28 cellular contexts compared by ENCODE assay signal in the genomic region with DNA sequence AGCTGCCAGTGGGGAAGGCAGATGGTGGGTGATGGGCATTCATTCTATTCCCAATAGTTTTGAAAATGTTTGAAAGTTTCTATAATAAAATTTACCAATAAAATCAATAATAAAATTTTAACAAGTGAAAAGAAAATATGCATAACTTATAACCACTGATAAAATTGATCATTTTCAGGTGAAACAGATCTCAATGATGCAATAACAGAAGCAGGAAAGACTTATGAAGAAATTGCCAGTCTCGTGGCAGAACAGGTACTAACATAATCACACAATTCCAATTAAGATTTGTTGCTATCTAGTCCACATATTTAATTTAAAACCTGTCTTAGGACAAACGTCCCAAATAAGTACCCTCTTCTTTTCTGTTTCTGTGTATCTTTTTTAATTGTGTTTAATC. TPM values are rescaled to one million over a fixed set of nuclear protein-coding genes. Genes with fewer than 3 reads are reported as not detected.
DNase-seq lines count a peak whose midpoint lies in the region; ATAC-seq, FAIRE-seq and TF ChIP-seq lines count a peak whose summit lies in the region.
"Had no signal": no experiment of that assay in that cellular context is flagged by ENCODE, and none has a peak within 500 bp of the region (broad histone marks: within the 10 kb centered on the region; RNA-seq: fewer than 3 reads in every experiment).

No MANE protein-coding gene starts in this region.

- no peak overlapping the region for H3K4me2 ChIP-seq in HepG2 (ENCODE audit: low read depth, low read length)
- H3K4me2 ChIP-seq: BLaER1 treated with 17β-estradiol and CSF1 and Interleukin-3, amounts not matched to agents 10 nM and 100 nM had no signal

- FAIRE-seq in HepG2 (lab: Jason Lieb, UNC) (no peak), frontal cortex (lab: Jason Lieb, UNC) (no peak)
- FAIRE-seq: A204.1, D721Med, GM12878, GM19239, H1 had no signal

- H3K27me3 Mint-ChIP-seq in activated CD4-positive, alpha-beta T cell treated with anti-CD3 and anti-CD28 coated beads for 36 hours = no peaks in the 10 kb centered on the region
- no peaks in the 10 kb centered on the region for H3K27me3 Mint-ChIP-seq in central memory CD8-positive, alpha-beta T cell
- H3K27me3 Mint-ChIP-seq: CD4-positive, alpha-beta T cell; CD8-positive, alpha-beta memory T cell had no signal

- H3K4me1 Mint-ChIP-seq in activated CD4-positive, alpha-beta T cell treated with anti-CD3 and anti-CD28 coated beads for 36 hours = peaks cover 14% of the 10 kb centered on the region
- H3K4me1 Mint-ChIP-seq in central memory CD8-positive, alpha-beta T cell = no peaks in the 10 kb centered on the region
- H3K4me1 Mint-ChIP-seq in stimulated activated effector memory CD8-positive, alpha-beta T cell treated with anti-CD3 and anti-CD28 coated beads, Interleukin-12 subunit alpha, Interleukin-12 subunit beta, amount 100 ng/mL, for 72 hours = peaks cover 17% of the 10 kb centered on the region
- H3K4me1 Mint-ChIP-seq: CD14-positive monocyte; CD8-positive, alpha-beta memory T cell had no signal

- H3K9ac ChIP-seq in HepG2 (ENCODE audit: insufficient read depth, low read depth, low read length) = no peak overlapping the region
- H3K9ac ChIP-seq: BLaER1 treated with 17β-estradiol and CSF1 and Interleukin-3, amounts not matched to agents 10 nM and 100 nM; GM23248 had no signal

- H4K20me1 ChIP-seq in HepG2 (ENCODE audit: insufficient read depth, low read length) = no peaks in the 10 kb centered on the region

- H2AFZ ChIP-seq in HepG2 (ENCODE audit: low read length) = no peak overlapping the region
- H2AFZ ChIP-seq: GM23248 had no signal

- in situ Hi-C loops in HepG2 (cut with HindIII; ENCODE audit: extremely low pct_ligation_motif_present, low pct_unique_long_range_greater_than_20kb) = no loop called here

- no peak for TF ChIP-seq EP300 in HepG2 (IDR thresholded peaks at IDR 0.05; ENCODE audit: low read depth in 2 of 2, low read length in 2 of 2)
- TF ChIP-seq EP300 in HepG2 (CRISPR knock-in tag; IDR thresholded peaks at IDR 0.05; ENCODE audit: borderline replicate concordance) = no peak

- no peak overlapping the region for H3K4me3 ChIP-seq in HepG2 (replicated peaks in 1 of 3; ENCODE audit: insufficient read depth in 1 of 3, low read depth in 2 of 3, low read length in 3 of 3)
- H3K4me3 ChIP-seq in right lobe of liver = no peak overlapping the region
- H3K4me3 ChIP-seq: BLaER1 treated with 17β-estradiol and CSF1 and Interleukin-3, amounts not matched to agents 10 nM and 100 nM; GM12878; GM23248 had no signal

- H3K4me1 ChIP-seq in HepG2 (ENCODE audit: insufficient read depth, low read length) = no peaks in the 10 kb centered on the region
- H3K4me1 ChIP-seq in right lobe of liver = peaks cover 0 to 7% (median 0%) of the 10 kb centered on the region in 4 donors
- H3K4me1 ChIP-seq: BE2C had no signal

- peaks cover 53% of the 10 kb centered on the region for H3K36me3 Mint-ChIP-seq in activated CD4-positive, alpha-beta T cell treated with anti-CD3 and anti-CD28 coated beads for 36 hours (ENCODE audit: low read depth)
- H3K36me3 Mint-ChIP-seq in central memory CD8-positive, alpha-beta T cell (ENCODE audit: insufficient read depth) = peaks cover 15% of the 10 kb centered on the region
- peaks cover 100% of the 10 kb centered on the region for H3K36me3 Mint-ChIP-seq in stimulated activated effector memory CD8-positive, alpha-beta T cell treated with anti-CD3 and anti-CD28 coated beads, Interleukin-12 subunit alpha, Interleukin-12 subunit beta, amount 100 ng/mL, for 72 hours

- POLR2A ChIA-PET in activated CD4-positive, alpha-beta T cell treated with anti-CD3 and anti-CD28 coated beads for 36 hours (lab: Charles Lee) = no interaction called here
- POLR2A ChIA-PET in HepG2 (lab: Yijun Ruan, JAX) = no interaction called here

- no peak for TF ChIP-seq RAD21 in HepG2 (CRISPR knock-in tag; IDR thresholded peaks at IDR 0.05)

- no peak for DNase-seq in activated CD4-positive, alpha-beta T cell treated with anti-CD3 and anti-CD28 coated beads for 36 hours
- no peak for DNase-seq in activated CD4-positive, alpha-beta T cell treated with anti-CD3 and anti-CD28 coated beads for 4 hours
- DNase-seq in HepG2 (ENCODE audit: low spot score) (no peak), right lobe of liver (no peak), frontal cortex (ENCODE audit: low spot score in 2 of 2) (no peak), NCI-H1694 treated with DMSO at 0.1 percent for 48 hours (lab: John Stamatoyannopoulos, UW) (no peak)
- no peak for DNase-seq in central memory CD8-positive, alpha-beta T cell (ENCODE audit: low spot score in 2 of 2)
- DNase-seq in stimulated activated effector memory CD8-positive, alpha-beta T cell treated with anti-CD3 and anti-CD28 coated beads, Interleukin-12 subunit alpha, Interleukin-12 subunit beta, amount 100 ng/mL, for 72 hours (ENCODE audit: low spot score in 2 of 2) = no peak
- DNase-seq: ACHN; AML-193; BE2C; CD4-positive, alpha-beta T cell; CD8-positive, alpha-beta memory T cell; DMS 273 treated with DMSO at 0.1 percent for 48 hours; DMS79; EL; GDM1; GM23248; H7; HCEC 1CT had no signal

- no peak for TF ChIP-seq CTCF in HepG2 (CRISPR knock-in tag; IDR thresholded peaks at IDR 0.05)
- TF ChIP-seq CTCF in right lobe of liver (IDR thresholded peaks at IDR 0.05) = no peak

- BruUV-seq in HepG2 (replicated peaks; lab: Mats Ljungman, UMichigan) = no TSS peak

- H3K4me3 Mint-ChIP-seq in activated CD4-positive, alpha-beta T cell treated with anti-CD3 and anti-CD28 coated beads for 36 hours = no peak overlapping the region
- no peak overlapping the region for H3K4me3 Mint-ChIP-seq in central memory CD8-positive, alpha-beta T cell
- no peak overlapping the region for H3K4me3 Mint-ChIP-seq in stimulated activated effector memory CD8-positive, alpha-beta T cell treated with anti-CD3 and anti-CD28 coated beads, Interleukin-12 subunit alpha, Interleukin-12 subunit beta, amount 100 ng/mL, for 72 hours
- H3K4me3 Mint-ChIP-seq: CD14-positive monocyte; CD4-positive, alpha-beta T cell; CD8-positive, alpha-beta memory T cell had no signal

- H3K27ac ChIP-seq in HepG2 (ENCODE audit: extremely low read length, insufficient read depth, low read length) = no peak overlapping the region
- no peak overlapping the region for H3K27ac ChIP-seq in right lobe of liver
- H3K27ac ChIP-seq: 22Rv1; BLaER1 treated with 17β-estradiol and CSF1 and Interleukin-3, amounts not matched to agents 10 nM and 100 nM; GM23248 had no signal

- peaks cover 22 to 74% of the 10 kb centered on the region in 2 experiments for H3K36me3 ChIP-seq in HepG2 (replicated peaks in 1 of 2; ENCODE audit: control insufficient read depth in 1 of 2, insufficient read depth in 2 of 2, low read length in 2 of 2)
- H3K36me3 ChIP-seq in right lobe of liver = peaks cover 5 to 78% (median 27%) of the 10 kb centered on the region in 4 donors

- H3K79me2 ChIP-seq in HepG2 (ENCODE audit: insufficient read depth, low read length) = no peaks in the 10 kb centered on the region

- ATAC-seq in activated CD4-positive, alpha-beta T cell treated with anti-CD3 and anti-CD28 coated beads for 36 hours = no peak
- ATAC-seq in HepG2 (no peak), right lobe of liver (no peak)
- ATAC-seq in central memory CD8-positive, alpha-beta T cell (replicated peaks; ENCODE audit: extremely low read depth, poor library complexity, severe bottlenecking) = no peak
- ATAC-seq in stimulated activated effector memory CD8-positive, alpha-beta T cell treated with anti-CD3 and anti-CD28 coated beads, Interleukin-12 subunit alpha, Interleukin-12 subunit beta, amount 100 ng/mL, for 72 hours = no peak
- ATAC-seq: GM12878 had no signal

- WGBS in HepG2 (ENCODE audit: low lambda C conversion rate) = 65% methylated on average over 2 of the region's 2 CpGs
- WGBS in right lobe of liver (ENCODE audit: insufficient coverage, low coverage, low lambda C conversion rate, missing lambda C conversion rate) = 46% methylated on average over 2 of the region's 2 CpGs

- no peak for TF ChIP-seq POLR2A in HepG2 (IDR thresholded peaks at IDR 0.05; ENCODE audit: insufficient read depth in 1 of 2, low read depth in 2 of 2, low read length in 2 of 2)
- TF ChIP-seq POLR2A in right lobe of liver (IDR thresholded peaks at IDR 0.05) = no peak

- H3K9me3 ChIP-seq in HepG2 (ENCODE audit: low read length) (no peaks in the 10 kb centered on the region), right lobe of liver (no peaks in the 10 kb centered on the region)
- H3K9me3 ChIP-seq: BE2C; BLaER1 treated with 17β-estradiol and CSF1 and Interleukin-3, amounts not matched to agents 10 nM and 100 nM had no signal

- H3K27me3 ChIP-seq in HepG2 (ENCODE audit: control insufficient read depth in 1 of 2, insufficient read depth in 2 of 2, low read length in 2 of 2) (no peaks in the 10 kb centered on the region), right lobe of liver (no peaks in the 10 kb centered on the region)
- H3K27me3 ChIP-seq: BE2C; BLaER1 treated with 17β-estradiol and CSF1 and Interleukin-3, amounts not matched to agents 10 nM and 100 nM had no signal

- CTCF ChIA-PET in activated CD4-positive, alpha-beta T cell treated with anti-CD3 and anti-CD28 coated beads for 36 hours (lab: Charles Lee) = interaction anchor here (0.6 to 1.1 kb wide), 3 partner anchors 26 to 1179 kb away, joined by 3 to 5 read pairs (median 4); no protein-coding TSS in a partner anchor
- CTCF ChIA-PET in HepG2 (lab: Yijun Ruan, JAX; ENCODE audit: low intra/inter-chr PET ratio, low total read pairs) = no interaction called here

- H3K9me3 Mint-ChIP-seq in activated CD4-positive, alpha-beta T cell treated with anti-CD3 and anti-CD28 coated beads for 36 hours (ENCODE audit: low read depth) = no peaks in the 10 kb centered on the region
- H3K9me3 Mint-ChIP-seq in central memory CD8-positive, alpha-beta T cell = no peaks in the 10 kb centered on the region
- H3K9me3 Mint-ChIP-seq in stimulated activated effector memory CD8-positive, alpha-beta T cell treated with anti-CD3 and anti-CD28 coated beads, Interleukin-12 subunit alpha, Interleukin-12 subunit beta, amount 100 ng/mL, for 72 hours = no peaks in the 10 kb centered on the region
- H3K9me3 Mint-ChIP-seq: CD14-positive monocyte; CD4-positive, alpha-beta T cell; CD8-positive, alpha-beta memory T cell had no signal

- intact Hi-C loops in activated CD4-positive, alpha-beta T cell treated with anti-CD3 and anti-CD28 coated beads for 36 hours (cut with DNase I, micrococcal nuclease) = no loop called here
- intact Hi-C loops in HepG2 (cut with micrococcal nuclease; ENCODE audit: unreplicated experiment) (no loop called here), right lobe of liver (cut with DNase I) (no loop called here)

- H3K27ac Mint-ChIP-seq in activated CD4-positive, alpha-beta T cell treated with anti-CD3 and anti-CD28 coated beads for 36 hours = peak overlapping the region; percentile 27
- peak overlapping the region; percentile 74 for H3K27ac Mint-ChIP-seq in central memory CD8-positive, alpha-beta T cell (ENCODE audit: low read depth)
- peak overlapping the region; percentile 51 for H3K27ac Mint-ChIP-seq in stimulated activated effector memory CD8-positive, alpha-beta T cell treated with anti-CD3 and anti-CD28 coated beads, Interleukin-12 subunit alpha, Interleukin-12 subunit beta, amount 100 ng/mL, for 72 hours
- H3K27ac Mint-ChIP-seq: CD4-positive, alpha-beta T cell had no signal

RNA-seq across cellular contexts. Expression of a gene that starts 45.9 kb away (rescaled TPM):
- total RNA-seq in activated CD4-positive, alpha-beta T cell treated with anti-CD3 and anti-CD28 coated beads for 36 hours = 10 to 100 TPM; 28.6 to 30.1 TPM
- 39.0 and 39.1 TPM in 2 replicates for total RNA-seq in HepG2 (2016; rRNA removed; fragmentation: Illumina TruSeq; extraction: Trizol)
- 50.4 and 51.2 TPM in 2 replicates for total RNA-seq in HepG2 (2016; cell fraction: cytosol; rRNA removed; fragmentation: Illumina TruSeq; extraction: Trizol; ENCODE audit: low read depth)
- 32.6 and 44.6 TPM in 2 replicates for total RNA-seq in HepG2 (2016; cell fraction: insoluble cytoplasmic fraction; rRNA removed; fragmentation: Illumina TruSeq; extraction: Trizol)
- 52.4 and 52.9 TPM in 2 replicates for total RNA-seq in HepG2 (2016; cell fraction: membrane; rRNA removed; fragmentation: Illumina TruSeq; extraction: Trizol)
- total RNA-seq in HepG2 (2016; cell fraction: nucleus; rRNA removed; fragmentation: Illumina TruSeq; extraction: Trizol) = 33.3 and 38.2 TPM in 2 replicates
- polyA plus RNA-seq in HepG2 (2011; rRNA removed) = 57.6 and 59.5 TPM in 2 replicates
- 44.7 and 49.0 TPM in 2 replicates for polyA plus RNA-seq in HepG2 (2011; cell fraction: cytosol; rRNA removed)
- 85.9 and 86.7 TPM in 2 replicates for polyA plus RNA-seq in HepG2 (2011; cell fraction: nucleus; rRNA removed)
- 53.7 and 59.9 TPM in 2 replicates for polyA plus RNA-seq in HepG2 (2012)
- 53.0 and 54.8 TPM in 2 replicates for polyA plus RNA-seq in HepG2 (2016; cell fraction: cytosol; fragmentation: Illumina TruSeq; extraction: Trizol; ENCODE audit: low read depth)
- 28.2 and 29.0 TPM in 2 replicates for polyA plus RNA-seq in HepG2 (2016; cell fraction: insoluble cytoplasmic fraction; fragmentation: Illumina TruSeq; extraction: Trizol; ENCODE audit: low read depth)
- 41.5 and 42.8 TPM in 2 replicates for polyA plus RNA-seq in HepG2 (2016; cell fraction: membrane; fragmentation: Illumina TruSeq; extraction: Trizol; ENCODE audit: low read depth)
- 49.3 and 52.0 TPM in 2 replicates for polyA plus RNA-seq in HepG2 (2016; cell fraction: nucleus; fragmentation: Illumina TruSeq; extraction: Trizol; ENCODE audit: insufficient read depth, low read depth)
- 21.9 and 161 TPM in 2 replicates for polyA minus RNA-seq in HepG2 (2011; rRNA and poly(A)+ RNA removed; ENCODE audit: low replicate concordance)
- polyA minus RNA-seq in HepG2 (2011; cell fraction: cytosol; rRNA and poly(A)+ RNA removed) = 57.2 and 71.5 TPM in 2 replicates
- 135 and 148 TPM in 2 replicates for polyA minus RNA-seq in HepG2 (2011; cell fraction: nucleus; rRNA and poly(A)+ RNA removed)
- total RNA-seq in right lobe of liver = 1 to 10 TPM; 3.2 to 7.4 (median 4.2) TPM
- 6.5 TPM for total RNA-seq in frontal cortex
